8 cellular contexts compared by ENCODE assay signal in genomic region chr1:155909894-155910293, GRCh38. TPM values are rescaled to one million over a fixed set of nuclear protein-coding genes. Genes with fewer than 3 reads are reported as not detected.
DNase-seq lines count a peak whose midpoint lies in the region; ATAC-seq and TF ChIP-seq lines count a peak whose summit lies in the region.

No MANE protein-coding gene starts in this region.

- no peaks in the 10 kb centered on the region for H3K27me3 Mint-ChIP-seq in T-cell

- peaks cover 20% of the 10 kb centered on the region for H3K36me3 Mint-ChIP-seq in T-cell

- peaks cover 17% of the 10 kb centered on the region for H3K4me1 ChIP-seq in GM23248 (ENCODE audit: insufficient read depth)
- peaks cover 12% of the 10 kb centered on the region for H3K4me1 ChIP-seq in psoas muscle

- H3K9me3 ChIP-seq in GM23248 (ENCODE audit: low read depth) (no peaks in the 10 kb centered on the region), psoas muscle (no peaks in the 10 kb centered on the region)

- H3K9me2 ChIP-seq in GM23248 (ENCODE audit: insufficient read depth) = no peaks in the 10 kb centered on the region

- H3K9ac ChIP-seq in GM23248 = peak overlapping the region; percentile 93

- H3K4me2 ChIP-seq in GM23248 (ENCODE audit: unreplicated experiment) = peak overlapping the region; percentile 85

- ATAC-seq in T-cell (replicated peaks in 1 of 4) = no peak
- ATAC-seq in psoas muscle = peak in 3 of 4 donors; percentile 20 to 33 (median 26)
- ATAC-seq in HG02938 (IDR thresholded peaks at IDR 0.05; ENCODE audit: unreplicated experiment) = no peak

- no peak for TF ChIP-seq CTCF in fibroblast of mammary gland (conservative IDR thresholded peaks at IDR 0.05; ENCODE audit: control insufficient read depth, insufficient read depth, low read depth, low read length)
- no peak for TF ChIP-seq CTCF in psoas muscle (IDR thresholded peaks at IDR 0.05)

- intact Hi-C loops in psoas muscle (cut with DNase I) = loop anchor here in 1 of 2 donors (5.0 kb wide), 1 partner anchor 53 kb away; the partner anchor contains the start of genes GON4L and SYT11

- peak overlapping the region; percentile 63 to 95 for H3K27ac Mint-ChIP-seq in T-cell

- peaks cover 59% of the 10 kb centered on the region for H3K79me2 ChIP-seq in GM23248 (ENCODE audit: insufficient read depth)

- peak overlapping the region; percentile 93 to 98 (median 97) for H3K4me3 Mint-ChIP-seq in T-cell

- in situ Hi-C loops in GM23248 (cut with MboI) = no loop called here

- H3K4me3 ChIP-seq in GM23248 = peak overlapping the region; percentile 92
- no peak overlapping the region for H3K4me3 ChIP-seq in fibroblast of mammary gland (ENCODE audit: control insufficient read depth, low read depth, low read length)
- peak overlapping the region; percentile 74 for H3K4me3 ChIP-seq in psoas muscle

- H4K20me1 ChIP-seq in GM23248 (ENCODE audit: insufficient read depth) = no peaks in the 10 kb centered on the region

- peak; percentile 68 for DNase-seq in GM23248
- peak in 1 of 34 experiments; percentile 16 for DNase-seq in T-cell
- DNase-seq in fibroblast of mammary gland (ENCODE audit: low read depth) = peak; percentile 37
- DNase-seq in psoas muscle = no peak
- DNase-seq in NCI-H1930 (lab: John Stamatoyannopoulos, UW) = no peak
- DNase-seq in NCI-H82 treated with DMSO at 0.1 percent for 48 hours (lab: John Stamatoyannopoulos, UW; ENCODE audit: unreplicated experiment) = no peak
- DNase-seq in RPMI8226 = no peak

- CTCF ChIA-PET in T-cell (lab: Charles Lee) = interaction anchor here in 1 of 2 donors (0.7 kb wide), 1 partner anchor 46 kb away, joined by 4 read pairs; no protein-coding TSS in a partner anchor

- H3K27ac ChIP-seq in GM23248 (peak overlapping the region; percentile 86), psoas muscle (peak overlapping the region; percentile 81)

- H3K9me3 Mint-ChIP-seq in T-cell = no peaks in the 10 kb centered on the region

- POLR2A ChIA-PET in T-cell (lab: Charles Lee) = interaction anchor here (0.6 to 0.9 kb wide), 4 partner anchors 17 to 81 kb away, joined by 3 to 10 read pairs (median 4); no protein-coding TSS in a partner anchor

- 73 to 75% methylated on average over 4 of the region's 4 CpGs for WGBS in GM23248 (ENCODE audit: low coverage in 1 of 2, low lambda C conversion rate in 2 of 2, missing lambda C conversion rate in 2 of 2), 2 experiments
- 71 to 89% (median 78%) methylated on average over 4 of the region's 4 CpGs for WGBS in psoas muscle, 3 donors

- peaks cover 47% of the 10 kb centered on the region for H3F3A ChIP-seq in GM23248 (ENCODE audit: insufficient read depth)

- H3K36me3 ChIP-seq in GM23248 (ENCODE audit: low read depth) (peaks cover 58% of the 10 kb centered on the region), psoas muscle (ENCODE audit: insufficient read depth in 1 of 2, low read depth in 1 of 2) (peaks cover 9 to 86% of the 10 kb centered on the region in 2 donors)

- H3K27me3 ChIP-seq in GM23248 (replicated peaks; ENCODE audit: insufficient read depth) = no peaks in the 10 kb centered on the region
- no peaks in the 10 kb centered on the region for H3K27me3 ChIP-seq in psoas muscle (ENCODE audit: insufficient read depth in 3 of 3, low read length in 2 of 3)

- no peak overlapping the region for H2AFZ ChIP-seq in GM23248

- peaks cover 24 to 31% (median 26%) of the 10 kb centered on the region in 3 donors for H3K4me1 Mint-ChIP-seq in T-cell

RNA-seq across cellular contexts. Expression of gene RIT1, which starts 1.3 kb away (rescaled TPM):
- total RNA-seq in GM23248 (2014; rRNA removed; shearing (Covaris generic)) = 29.7 and 32.4 TPM in 2 replicates
- polyA plus RNA-seq in GM23248 (2016; fragmentation: Nextera tagmentation; extraction: Ambion mirVana) (30.5 and 33.1 TPM in 2 replicates), psoas muscle (10 to 100 TPM in 2 of 3 donors, 1 to 10 TPM in 1; 5.1 to 11.0 (median 10.4) TPM)
- total RNA-seq in T-cell (10 to 100 TPM; 35.3 to 56.4 (median 39.2) TPM), psoas muscle (10 to 100 TPM; 11.1 to 16.9 (median 12.8) TPM)

RNA-seq across cellular contexts. Expression of gene KHDC4, which starts 24.3 kb away (rescaled TPM):
- total RNA-seq in GM23248 (2014; rRNA removed; shearing (Covaris generic)) = 24.2 TPM in 2 replicates
- polyA plus RNA-seq in GM23248 (2016; fragmentation: Nextera tagmentation; extraction: Ambion mirVana) (25.3 and 27.8 TPM in 2 replicates), psoas muscle (10 to 100 TPM; 11.0 to 33.1 (median 11.2) TPM)
- total RNA-seq in T-cell (100 to 1,000 TPM in 1 of 5 donors, 10 to 100 TPM in 4; 44.5 to 102 (median 85.6) TPM), psoas muscle (10 to 100 TPM; 16.4 to 26.1 (median 23.1) TPM)

RNA-seq across cellular contexts. Expression of gene RXFP4, which starts 31.5 kb away (rescaled TPM):
- not detected in 2 replicates for total RNA-seq in GM23248 (2014; rRNA removed; shearing (Covaris generic))
- polyA plus RNA-seq in GM23248 (2016; fragmentation: Nextera tagmentation; extraction: Ambion mirVana) = 0.20 and 0.39 TPM in 2 replicates
- total RNA-seq in T-cell = not detected
- total RNA-seq in psoas muscle = not detected
- not detected for polyA plus RNA-seq in psoas muscle

RNA-seq across cellular contexts. Expression of gene SYT11, which starts 50.5 kb away (rescaled TPM):
- 28.5 and 30.2 TPM in 2 replicates for total RNA-seq in GM23248 (2014; rRNA removed; shearing (Covaris generic))
- polyA plus RNA-seq in GM23248 (2016; fragmentation: Nextera tagmentation; extraction: Ambion mirVana) = 16.2 and 18.3 TPM in 2 replicates
- 10 to 100 TPM in 2 of 5 donors, 1 to 10 TPM in 3; 8.6 to 19.8 (median 9.0) TPM for total RNA-seq in T-cell
- 1 to 10 TPM; 1.5 to 5.0 (median 3.0) TPM for total RNA-seq in psoas muscle
- polyA plus RNA-seq in psoas muscle = 1 to 10 TPM; 2.0 to 4.5 (median 2.8) TPM

RNA-seq across cellular contexts. Expression of gene GON4L, which starts 52.9 kb away (rescaled TPM):
- 20.4 and 24.4 TPM in 2 replicates for total RNA-seq in GM23248 (2014; rRNA removed; shearing (Covaris generic))
- 24.9 and 30.3 TPM in 2 replicates for polyA plus RNA-seq in GM23248 (2016; fragmentation: Nextera tagmentation; extraction: Ambion mirVana)
- 100 to 1,000 TPM; 101 to 113 (median 105) TPM for total RNA-seq in T-cell
- 10 to 100 TPM; 21.0 to 29.9 (median 24.1) TPM for total RNA-seq in psoas muscle
- 10 to 100 TPM; 10.6 to 16.6 (median 12.0) TPM for polyA plus RNA-seq in psoas muscle

Comparison
In these comparisons a context has a peak if more than half of its experiments do, and no peak if none do; other contexts are left out.
1. DNase-seq: peak in GM23248 (single experiment) and fibroblast of mammary gland (single experiment); none in psoas muscle (0 of 2), NCI-H1930 (0 of 2), NCI-H82 treated with DMSO at 0.1 percent for 48 hours (single experiment) and RPMI8226 (single experiment).
2. ATAC-seq: peak in psoas muscle (3 of 4); none in T-cell (0 of 4) and HG02938 (single experiment).